In genomic region chr5:116576043-116576713, GRCh38 we compare ENCODE assay signal across 8 cellular contexts. TPM values are rescaled to one million over a fixed set of nuclear protein-coding genes. Genes with fewer than 3 reads are reported as not detected.
DNase-seq lines count a peak whose midpoint lies in the region; ATAC-seq and TF ChIP-seq lines count a peak whose summit lies in the region.

No MANE protein-coding gene starts in this region.

- TF ChIP-seq CTCF in AG09319 (IDR thresholded peaks at IDR 0.05; ENCODE audit: low read depth, low read length) (peak; percentile 78), astrocyte of the spinal cord (IDR thresholded peaks at IDR 0.05; ENCODE audit: low read depth, low read length) (peak; percentile 91)

- peak overlapping the region; percentile 57 for H3K4me3 ChIP-seq in astrocyte of the spinal cord (ENCODE audit: low read depth, low read length)

- ATAC-seq in GM18511 (IDR thresholded peaks at IDR 0.05; ENCODE audit: unreplicated experiment), result peak; percentile 50
- ATAC-seq in HG02885 (IDR thresholded peaks at IDR 0.05; ENCODE audit: poor library complexity, unreplicated experiment), result peak; percentile 49
- peak; percentile 79 for ATAC-seq in sciatic nerve

- in situ Hi-C loops in astrocyte of the spinal cord (cut with HindIII; ENCODE audit: low sequenced_read_pairs), result no loop called here

- DNase-seq in AG09319 (ENCODE audit: extremely low read depth, low read depth), result no peak
- DNase-seq in NCI-H526 treated with DMSO at 0.1 percent for 48 hours (lab: John Stamatoyannopoulos, UW), result peak; percentile 8
- DNase-seq in astrocyte of the spinal cord (ENCODE audit: low read depth, low spot score), result peak; percentile 67
- DNase-seq in iPS DF 19.7 (ENCODE audit: low read depth, low spot score), result peak; percentile 52
- DNase-seq in sciatic nerve (ENCODE audit: low spot score), result peak; percentile 74
- DNase-seq in activated gamma-delta T cell (lab: John Stamatoyannopoulos, UW), result no peak

- intact Hi-C loops in sciatic nerve (cut with DNase I), result no loop called here

RNA-seq across cellular contexts. Expression of gene SEMA6A, which starts 1.6 kb away (rescaled TPM):
- total RNA-seq in sciatic nerve, result 35.4 TPM

Comparison
In these comparisons a context has a peak if more than half of its experiments do, and no peak if none do; other contexts are left out.
1. DNase-seq: peak in NCI-H526 treated with DMSO at 0.1 percent for 48 hours (single experiment), astrocyte of the spinal cord (single experiment), iPS DF 19.7 (single experiment) and sciatic nerve (single experiment); none in AG09319 (single experiment) and activated gamma-delta T cell (single experiment).
2. Peak in every context shown above with its lines, with median percentiles within 50 percentile points of each other: ATAC-seq.